ENCODE assay signal across 8 cellular contexts in the genomic region with DNA sequence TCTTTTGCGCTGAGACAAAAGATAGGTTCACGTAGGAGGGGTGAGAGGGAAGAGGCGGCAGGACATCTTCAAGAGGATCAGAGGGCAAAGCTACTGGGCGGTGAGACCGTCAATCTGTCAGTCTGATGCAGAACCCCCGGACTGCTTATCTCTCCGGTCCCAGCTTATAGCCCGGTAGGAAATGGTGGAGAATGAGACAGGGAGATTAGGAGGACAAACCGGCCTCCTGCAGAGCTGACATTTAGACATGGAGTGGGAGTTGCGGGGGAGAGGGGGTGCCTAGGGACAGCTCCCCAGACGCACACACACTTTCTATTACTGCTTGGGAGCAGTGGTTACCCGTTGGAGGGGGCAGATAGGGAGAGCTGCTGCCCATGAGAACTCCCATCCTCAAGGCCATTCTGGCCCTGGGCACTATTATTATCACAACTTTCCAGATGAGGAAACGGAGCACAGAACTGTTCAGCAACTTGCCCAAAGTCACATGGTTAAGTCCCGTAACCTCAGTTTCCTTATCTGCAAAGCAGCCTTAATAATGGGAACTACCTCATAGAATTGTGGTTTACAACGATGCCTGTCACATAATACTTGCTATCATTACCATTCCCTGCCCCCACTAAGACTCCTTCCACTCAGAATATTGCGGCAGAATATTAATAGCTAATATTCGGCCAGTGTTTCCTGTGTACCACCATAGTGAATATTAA. TPM values are rescaled to one million over a fixed set of nuclear protein-coding genes. Genes with fewer than 3 reads are reported as not detected.
DNase-seq lines count a peak whose midpoint lies in the region; ATAC-seq and TF ChIP-seq lines count a peak whose summit lies in the region.
"Had no signal": no experiment of that assay in that cellular context is flagged by ENCODE, and none has a peak within 500 bp of the region (broad histone marks: within the 10 kb centered on the region; RNA-seq: fewer than 3 reads in every experiment).

No MANE protein-coding gene starts in this region.

- DNase-seq in WERI-Rb-1 (peak; percentile 57), hepatocyte (ENCODE audit: low spot score) (peak; percentile 6), iPS-NIHi11 (ENCODE audit: low spot score) (no peak), kidney glomerular epithelial cell (lab: John Stamatoyannopoulos, UW) (no peak)
- DNase-seq in stimulated activated CD8-positive, alpha-beta memory T cell treated with anti-CD3 and anti-CD28 coated beads, Interleukin-4, amount 100 ng/mL, for 48 hours = peak; percentile 24

- peaks cover 25% of the 10 kb centered on the region for H3K9me3 ChIP-seq in HUES48 (ENCODE audit: control insufficient read depth, insufficient read depth, low read length)
- H3K9me3 ChIP-seq in WERI-Rb-1 (ENCODE audit: severe bottlenecking) = no peaks in the 10 kb centered on the region
- H3K9me3 ChIP-seq in hepatocyte (ENCODE audit: low read depth) = no peaks in the 10 kb centered on the region

- no peaks in the 10 kb centered on the region for H3K79me2 ChIP-seq in hepatocyte

- peak overlapping the region; percentile 98 for H3K9ac ChIP-seq in HUES48 (ENCODE audit: low read depth, low read length)

- no peaks in the 10 kb centered on the region for H4K20me1 ChIP-seq in hepatocyte (ENCODE audit: insufficient read depth, poor library complexity, severe bottlenecking)

- H3K36me3 ChIP-seq in HUES48 (ENCODE audit: control insufficient read depth, insufficient read depth, low read length) (peaks cover 12% of the 10 kb centered on the region; the same call in 1 of the 2 replicates), WERI-Rb-1 (peaks cover 3% of the 10 kb centered on the region), hepatocyte (replicated peaks; ENCODE audit: insufficient read depth, low read depth) (no peaks in the 10 kb centered on the region)

- H3K4me3 ChIP-seq in HUES48 (ENCODE audit: low read depth, low read length) (peak overlapping the region; percentile 89), WERI-Rb-1 (ENCODE audit: low read depth, low read length) (peak overlapping the region; percentile 61), hepatocyte (peak overlapping the region; percentile 34)

- H2AFZ ChIP-seq in hepatocyte = peak overlapping the region; percentile 85

- H3K27ac ChIP-seq in HUES48 (ENCODE audit: low read depth, low read length) (peak overlapping the region; percentile 97), WERI-Rb-1 (peak overlapping the region; percentile 99), hepatocyte (peak overlapping the region; percentile 92)

- WGBS in hepatocyte (ENCODE audit: low lambda C conversion rate, missing lambda C conversion rate) = 51% methylated on average over 17 of the region's 17 CpGs

- ATAC-seq in HG03439 (IDR thresholded peaks at IDR 0.05; ENCODE audit: unreplicated experiment) = no peak

- no peak for TF ChIP-seq CTCF in WERI-Rb-1 (IDR thresholded peaks at IDR 0.05; ENCODE audit: low read depth, low read length)
- no peak for TF ChIP-seq CTCF in hepatocyte (IDR thresholded peaks at IDR 0.05; ENCODE audit: poor library complexity)

- H3K4me1 ChIP-seq in HUES48 (ENCODE audit: control insufficient read depth, insufficient read depth, low read length) = 0 out of 2 replicates have a peak, but pooled peaks cover 3% of the 10 kb centered on the region
- H3K4me1 ChIP-seq in hepatocyte (ENCODE audit: insufficient read depth) = peaks cover under 1% of the 10 kb centered on the region

- H3K27me3 ChIP-seq in HUES48 (ENCODE audit: control insufficient read depth, insufficient read depth, low read length) (no peaks in the 10 kb centered on the region), WERI-Rb-1 (ENCODE audit: insufficient read depth, low read depth, severe bottlenecking) (no peaks in the 10 kb centered on the region), hepatocyte (no peaks in the 10 kb centered on the region)

- H3K4me2 ChIP-seq in hepatocyte = peak overlapping the region; percentile 78

- H3K9me2 ChIP-seq in hepatocyte (replicated peaks; ENCODE audit: insufficient read depth) = no peaks in the 10 kb centered on the region

RNA-seq across cellular contexts. Expression of gene HDAC6, which starts 1.1 kb away (rescaled TPM):
- total RNA-seq in hepatocyte = 66.5 and 68.9 TPM in 2 replicates
- polyA plus RNA-seq in hepatocyte = 96.3 and 115 TPM in 2 replicates

RNA-seq across cellular contexts. Expression of gene GATA1, which starts 14.3 kb away (rescaled TPM):
- total RNA-seq in hepatocyte = not detected in 2 replicates
- 0.13 TPM in 1 of 2 replicates, not detected in the other for polyA plus RNA-seq in hepatocyte

RNA-seq across cellular contexts. Expression of gene ERAS, which starts 25.6 kb away (rescaled TPM):
- 0.47 TPM in 1 of 2 replicates, not detected in the other for total RNA-seq in hepatocyte
- polyA plus RNA-seq in hepatocyte = 0.65 TPM in 1 of 2 replicates, not detected in the other
- total RNA-seq: subcutaneous adipose tissue had no signal

RNA-seq across cellular contexts. Expression of gene PCSK1N, which starts 34.7 kb away (rescaled TPM):
- total RNA-seq in hepatocyte = 39.0 and 45.8 TPM in 2 replicates
- 97.0 and 97.7 TPM in 2 replicates for polyA plus RNA-seq in hepatocyte

RNA-seq across cellular contexts. Expression of gene GLOD5, which starts 39.2 kb away (rescaled TPM):
- 2.4 TPM in 1 of 2 replicates, not detected in the other for total RNA-seq in hepatocyte
- polyA plus RNA-seq in hepatocyte = not detected in 2 replicates
- total RNA-seq: subcutaneous adipose tissue had no signal

Comparison
In these comparisons a context has a peak if more than half of its experiments do, and no peak if none do; other contexts are left out.
1. H3K4me3 ChIP-seq: peak in every context shown above with its lines; median percentile 89 in HUES48; 61 in WERI-Rb-1; 34 in hepatocyte.
2. DNase-seq: peak in WERI-Rb-1 (single experiment), hepatocyte (single experiment) and stimulated activated CD8-positive, alpha-beta memory T cell treated with anti-CD3 and anti-CD28 coated beads, Interleukin-4, amount 100 ng/mL, for 48 hours (single experiment); none in iPS-NIHi11 (single experiment) and kidney glomerular epithelial cell (single experiment).
3. Peak in every context shown above with its lines, with median percentiles within 50 percentile points of each other: H3K27ac ChIP-seq.